ENCODE assay signal across 1 cellular context in the genomic region with DNA sequence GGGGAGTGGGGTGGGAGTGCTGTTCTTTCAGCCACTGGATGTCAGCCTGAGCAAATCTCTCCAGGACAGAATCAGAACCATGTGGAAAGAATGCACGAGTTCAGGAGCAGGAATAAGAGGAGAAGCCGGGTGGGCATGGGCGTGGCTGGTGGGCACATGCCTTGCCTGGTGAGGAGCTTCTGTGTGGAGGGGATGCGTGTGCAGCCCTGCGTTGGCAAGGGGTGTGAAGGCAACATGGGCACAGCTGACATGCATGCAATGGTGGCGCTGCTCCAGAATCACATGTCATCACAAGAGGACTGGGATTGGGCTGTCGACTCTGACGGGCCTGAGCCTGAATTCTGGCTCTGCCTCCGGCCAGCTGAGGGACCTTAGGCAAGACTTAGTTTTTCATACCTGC.
TF ChIP-seq lines count a peak whose summit lies in the region.

No MANE protein-coding gene starts in this region.

TF ChIP-seq in IMR-90, 13 proteins besides CTCF, POLR2A, EP300 and RAD21:
- TF ChIP-seq CEBPB (IDR thresholded peaks at IDR 0.05; ENCODE audit: low read depth, low read length): no peak
- no peak for TF ChIP-seq RCOR1 (IDR thresholded peaks at IDR 0.05; ENCODE audit: insufficient replicate concordance, low read length)
- TF ChIP-seq, protein P1, sequence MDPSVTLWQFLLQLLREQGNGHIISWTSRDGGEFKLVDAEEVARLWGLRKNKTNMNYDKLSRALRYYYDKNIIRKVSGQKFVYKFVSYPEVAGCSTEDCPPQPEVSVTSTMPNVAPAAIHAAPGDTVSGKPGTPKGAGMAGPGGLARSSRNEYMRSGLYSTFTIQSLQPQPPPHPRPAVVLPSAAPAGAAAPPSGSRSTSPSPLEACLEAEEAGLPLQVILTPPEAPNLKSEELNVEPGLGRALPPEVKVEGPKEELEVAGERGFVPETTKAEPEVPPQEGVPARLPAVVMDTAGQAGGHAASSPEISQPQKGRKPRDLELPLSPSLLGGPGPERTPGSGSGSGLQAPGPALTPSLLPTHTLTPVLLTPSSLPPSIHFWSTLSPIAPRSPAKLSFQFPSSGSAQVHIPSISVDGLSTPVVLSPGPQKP (IDR thresholded peaks at IDR 0.05; ENCODE audit: borderline replicate concordance, low read depth, low read length): no peak
- TF ChIP-seq NFE2L2 (IDR thresholded peaks at IDR 0.05; ENCODE audit: low read depth, low read length): no peak
- TF ChIP-seq MAZ (IDR thresholded peaks at IDR 0.05; ENCODE audit: borderline replicate concordance, low read depth, low read length): no peak
- no peak for TF ChIP-seq FOS (IDR thresholded peaks at IDR 0.05; ENCODE audit: low read depth, low read length)
- TF ChIP-seq MXI1 (IDR thresholded peaks at IDR 0.05; ENCODE audit: borderline replicate concordance, low read depth, low read length): no peak
- TF ChIP-seq MAFK (IDR thresholded peaks at IDR 0.05; ENCODE audit: low read depth, low read length): no peak
